Comparison of ENCODE assay signal across 8 cellular contexts in genomic region chr15:45611305-45611704, GRCh38. TPM values are rescaled to one million over a fixed set of nuclear protein-coding genes. Genes with fewer than 3 reads are reported as not detected.
DNase-seq lines count a peak whose midpoint lies in the region; ATAC-seq and TF ChIP-seq lines count a peak whose summit lies in the region.

No MANE protein-coding gene starts in this region.

- TF ChIP-seq CTCF in BE2C (IDR thresholded peaks at IDR 0.05; ENCODE audit: low read depth, low read length): peak; percentile 47
- peak; percentile 29 for TF ChIP-seq CTCF in liver (IDR thresholded peaks at IDR 0.05; ENCODE audit: low read depth, low read length, missing input control)

- H3K4me1 ChIP-seq in BE2C (no peaks in the 10 kb centered on the region), liver (ENCODE audit: control insufficient read depth in 4 of 4, insufficient read depth in 4 of 4, low read length in 3 of 4) (no peaks in the 10 kb centered on the region)

- no peaks in the 10 kb centered on the region for H3K27me3 ChIP-seq in BE2C
- no peaks in the 10 kb centered on the region for H3K27me3 ChIP-seq in liver (ENCODE audit: control insufficient read depth in 4 of 4, insufficient read depth in 4 of 4, low read length in 3 of 4)

- H3K4me1 Mint-ChIP-seq in activated CD8-positive, alpha-beta T cell treated with anti-CD3 and anti-CD28 coated beads, Interleukin-2, amount 10 ng/mL, durations not matched to agents 7 days and 5 days (ENCODE audit: low read depth): peaks cover 5% of the 10 kb centered on the region

- H3K9ac ChIP-seq in liver (ENCODE audit: low read depth in 1 of 2, low read length in 2 of 2): no peak overlapping the region

- no peak overlapping the region for H3K27ac Mint-ChIP-seq in activated CD8-positive, alpha-beta T cell treated with anti-CD3 and anti-CD28 coated beads, Interleukin-2, amount 10 ng/mL, durations not matched to agents 7 days and 5 days

- CTCF ChIA-PET in activated CD8-positive, alpha-beta T cell treated with anti-CD3 and anti-CD28 coated beads, Interleukin-2, amount 10 ng/mL, durations not matched to agents 7 days and 5 days (lab: Charles Lee): interaction anchor here (0.6 to 4.9 kb wide), 23 partner anchors 8 to 1835 kb away, joined by 3 to 130 read pairs (median 4); partner anchors contain the start of genes BLOC1S6 and ELL3

- POLR2A ChIA-PET in activated CD8-positive, alpha-beta T cell treated with anti-CD3 and anti-CD28 coated beads, Interleukin-2, amount 10 ng/mL, durations not matched to agents 7 days and 5 days (lab: Charles Lee): no interaction called here

- no peak overlapping the region for H3K4me3 Mint-ChIP-seq in activated CD8-positive, alpha-beta T cell treated with anti-CD3 and anti-CD28 coated beads, Interleukin-2, amount 10 ng/mL, durations not matched to agents 7 days and 5 days

- H3K27me3 Mint-ChIP-seq in activated CD8-positive, alpha-beta T cell treated with anti-CD3 and anti-CD28 coated beads, Interleukin-2, amount 10 ng/mL, durations not matched to agents 7 days and 5 days (ENCODE audit: low read depth): no peaks in the 10 kb centered on the region

- no peak overlapping the region for H3K27ac ChIP-seq in liver (ENCODE audit: low read depth in 1 of 2, low read length in 2 of 2)

- peaks cover 3% of the 10 kb centered on the region; the same call in 1 of the 2 replicates for H3K36me3 ChIP-seq in BE2C
- H3K36me3 ChIP-seq in liver (ENCODE audit: control insufficient read depth in 4 of 4, insufficient read depth in 3 of 4, low read depth in 1 of 4, low read length in 3 of 4): peaks cover 0 to 10% (median 5%) of the 10 kb centered on the region in 4 donors

- WGBS in liver: 23% methylated on average over 4 of the region's 4 CpGs

- no peaks in the 10 kb centered on the region for H3K9me3 Mint-ChIP-seq in activated CD8-positive, alpha-beta T cell treated with anti-CD3 and anti-CD28 coated beads, Interleukin-2, amount 10 ng/mL, durations not matched to agents 7 days and 5 days (ENCODE audit: insufficient read depth)

- H3K9me3 ChIP-seq in BE2C (no peaks in the 10 kb centered on the region), liver (ENCODE audit: control insufficient read depth in 4 of 4, low read length in 3 of 4) (no peaks in the 10 kb centered on the region)

- H3K36me3 Mint-ChIP-seq in activated CD8-positive, alpha-beta T cell treated with anti-CD3 and anti-CD28 coated beads, Interleukin-2, amount 10 ng/mL, durations not matched to agents 7 days and 5 days (ENCODE audit: low read depth): peaks cover 7% of the 10 kb centered on the region

- DNase-seq in BE2C (no peak), HCEC 1CT (peak; percentile 29), Ammon's horn (ENCODE audit: low spot score) (no peak), posterior vena cava (ENCODE audit: low spot score) (no peak), NCI-H446 (lab: John Stamatoyannopoulos, UW) (no peak)
- DNase-seq in activated CD8-positive, alpha-beta T cell treated with anti-CD3 and anti-CD28 coated beads, Interleukin-2, amount 10 ng/mL, durations not matched to agents 7 days and 5 days: peak; percentile 21

- no peak for ATAC-seq in activated CD8-positive, alpha-beta T cell treated with anti-CD3 and anti-CD28 coated beads, Interleukin-2, amount 10 ng/mL, durations not matched to agents 7 days and 5 days
- ATAC-seq in HG02759 (IDR thresholded peaks at IDR 0.05; ENCODE audit: unreplicated experiment): no peak

- H3K4me3 ChIP-seq in BE2C (ENCODE audit: low read depth, low read length) (no peak overlapping the region), liver (ENCODE audit: low read depth in 1 of 3, low read length in 3 of 3) (no peak overlapping the region)

- peak; percentile 55 to 63 for TF ChIP-seq RAD21 in liver (IDR thresholded peaks at IDR 0.05)

- intact Hi-C loops in posterior vena cava (cut with DNase I): loop anchor here (10.0 kb wide), 2 partner anchors 87 to 157 kb away; partner anchors contain the start of gene SLC30A4 (in 2 of the 2)

TF ChIP-seq in liver, 16 proteins besides CTCF, POLR2A, EP300 and RAD21:
- TF ChIP-seq RXRA (IDR thresholded peaks at IDR 0.05): no peak
- no peak for TF ChIP-seq REST (IDR thresholded peaks at IDR 0.05)
- no peak for TF ChIP-seq FOXA2 (IDR thresholded peaks at IDR 0.05)
- TF ChIP-seq EGR1 (IDR thresholded peaks at IDR 0.05; ENCODE audit: low read depth in 2 of 2): no peak
- no peak for TF ChIP-seq FOXA1 (IDR thresholded peaks at IDR 0.05)
- no peak for TF ChIP-seq NR2F2 (IDR thresholded peaks at IDR 0.05)
- TF ChIP-seq GABPA (IDR thresholded peaks at IDR 0.05 in 1 of 2, conservative IDR thresholded peaks at IDR 0.05 in 1 of 2): no peak
- TF ChIP-seq JUND (IDR thresholded peaks at IDR 0.05): no peak
- TF ChIP-seq HNF4G (IDR thresholded peaks at IDR 0.05): no peak
- no peak for TF ChIP-seq YY1 (IDR thresholded peaks at IDR 0.05)
- TF ChIP-seq MAX (IDR thresholded peaks at IDR 0.05): no peak
- no peak for TF ChIP-seq TAF1 (conservative IDR thresholded peaks at IDR 0.05)

RNA-seq across cellular contexts. Expression of gene SQOR, which starts 23.5 kb away (rescaled TPM):
- 7.8 TPM for polyA plus RNA-seq in BE2C (2012; ENCODE audit: insufficient read depth, insufficient read length, low read depth)
- 10 to 100 TPM; 75.8 to 79.6 TPM for total RNA-seq in activated CD8-positive, alpha-beta T cell treated with anti-CD3 and anti-CD28 coated beads, Interleukin-2, amount 10 ng/mL, durations not matched to agents 7 days and 5 days
- total RNA-seq in liver (10 to 100 TPM; 29.6 to 41.7 TPM), posterior vena cava (10 to 100 TPM; 37.8 to 44.4 TPM)
- 10 to 100 TPM; 31.1 to 39.1 TPM for polyA plus RNA-seq in liver

RNA-seq across cellular contexts. Expression of gene BLOC1S6, which starts 24.1 kb away (rescaled TPM):
- 27.4 TPM for polyA plus RNA-seq in BE2C (2012; ENCODE audit: insufficient read depth, insufficient read length, low read depth)
- 10 to 100 TPM; 32.9 to 35.2 TPM for total RNA-seq in activated CD8-positive, alpha-beta T cell treated with anti-CD3 and anti-CD28 coated beads, Interleukin-2, amount 10 ng/mL, durations not matched to agents 7 days and 5 days
- 10 to 100 TPM; 26.6 to 37.0 TPM for total RNA-seq in liver
- 10 to 100 TPM; 13.3 to 16.4 TPM for polyA plus RNA-seq in liver
- total RNA-seq in posterior vena cava: 10 to 100 TPM; 42.8 to 46.9 TPM

Comparison
In these comparisons a context has a peak if more than half of its experiments do, and no peak if none do; other contexts are left out.
1. DNase-seq: peak in HCEC 1CT (single experiment) and activated CD8-positive, alpha-beta T cell treated with anti-CD3 and anti-CD28 coated beads, Interleukin-2, amount 10 ng/mL, durations not matched to agents 7 days and 5 days (single experiment); none in BE2C (single experiment), Ammon's horn (single experiment), posterior vena cava (single experiment) and NCI-H446 (0 of 2).